In the genomic region with DNA sequence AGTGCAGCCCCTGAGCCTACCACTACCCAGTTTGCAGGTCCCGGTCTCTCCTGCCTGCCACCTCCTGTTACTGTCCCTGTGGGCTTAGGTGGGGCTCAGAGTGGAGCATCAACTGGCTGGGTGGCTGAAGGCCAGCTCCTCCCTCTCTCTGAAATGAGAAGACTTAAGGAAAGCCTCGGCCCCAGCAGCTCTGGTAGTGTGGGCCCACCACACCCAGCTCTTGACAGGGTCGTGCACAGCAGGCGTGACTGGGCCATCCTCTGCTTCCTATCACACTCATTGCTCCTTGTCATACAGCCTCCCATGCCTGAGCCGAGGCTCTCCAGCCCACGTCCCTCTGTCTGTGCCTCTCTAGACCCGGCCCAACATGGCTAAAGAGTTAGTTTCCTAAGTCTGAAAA, we compare ENCODE assay signal across 19 cellular contexts.
"Had no signal": no experiment of that assay in that cellular context is flagged by ENCODE, and none has a peak within 500 bp of the region (broad histone marks: within the 10 kb centered on the region; RNA-seq: fewer than 3 reads in every experiment).

No MANE protein-coding gene starts in this region.

- H3K4me3 Mint-ChIP-seq: IgD-negative memory B cell had no signal

- H3K27ac ChIP-seq: HL-60, KMS-11 had no signal

- DNase-seq: Kasumi-1, MM.1S, NCI-H1105, NCI-H1436 treated with DMSO at 0.1 percent for 48 hours, NCI-H1694, NCI-H187 treated with DMSO at 0.1 percent for 48 hours, NCI-H2029 treated with DMSO at 0.1 percent for 48 hours, NCI-H2227 treated with DMSO at 0.1 percent for 48 hours, NCI-H446, NCI-H510A, NCI-H524 treated with DMSO at 0.1 percent for 48 hours, NCI-H774, RPMI8226, SHP77, SK-N-SH had no signal

- H3K4me1 Mint-ChIP-seq: IgD-negative memory B cell had no signal

- ATAC-seq: K562 had no signal

- H3K4me3 ChIP-seq: K562 had no signal

- H3K9me3 ChIP-seq: SK-N-SH had no signal

- H3K4me2 ChIP-seq: KMS-11, SK-N-SH had no signal
